32 cellular contexts compared by ENCODE assay signal in genomic region chr6:136964368-136964767, GRCh38. TPM values are rescaled to one million over a fixed set of nuclear protein-coding genes. Genes with fewer than 3 reads are reported as not detected.
"Had no signal": no experiment of that assay in that cellular context is flagged by ENCODE, and none has a peak within 500 bp of the region (broad histone marks: within the 10 kb centered on the region; RNA-seq: fewer than 3 reads in every experiment).

No MANE protein-coding gene starts in this region.

- H3K4me3 Mint-ChIP-seq: activated B cell treated with CpG ODN at 0.5 μM for 24 hours; activated CD8-positive, alpha-beta T cell treated with anti-CD3 and anti-CD28 coated beads for 36 hours; activated naive CD4-positive, alpha-beta T cell treated with anti-CD3 and anti-CD28 coated beads, Interleukin-2, amount 50 U/mL, for 24 hours; activated naive CD8-positive, alpha-beta T cell treated with anti-CD3 and anti-CD28 coated beads, Interleukin-2, amount 50 U/mL, for 24 hours; activated T-cell treated with anti-CD3 and anti-CD28 coated beads, Interleukin-2, amount 50 U/mL, for 4 hours; activated T-helper 17 cell treated with anti-CD3 and anti-CD28 coated beads, Interleukin-2, amount 50 U/mL, for 72 hours; mesothelial cell of epicardium; natural killer cell; neural progenitor cell; T-helper 1 cell treated with Interleukin-12 subunit alpha and Interleukin-12 subunit beta and Interleukin-4 antibody, amounts not matched to agents 30 μg/mL and 1 μg/mL, for 36 hours had no signal

- H3K36me3 Mint-ChIP-seq: activated naive CD4-positive, alpha-beta T cell treated with anti-CD3 and anti-CD28 coated beads, Interleukin-2, amount 50 U/mL, for 24 hours; mesothelial cell of epicardium; natural killer cell; neural progenitor cell had no signal

- H3K27ac ChIP-seq: epithelial cell of prostate, esophagus squamous epithelium, neural progenitor cell, right lobe of liver, testis, upper lobe of left lung, vagina had no signal

- H3K9me3 ChIP-seq: esophagus squamous epithelium, heart right ventricle, right lobe of liver, testis, upper lobe of left lung, vagina had no signal

- H3K27ac Mint-ChIP-seq: activated B cell treated with CpG ODN at 0.5 μM for 24 hours; activated CD8-positive, alpha-beta T cell treated with anti-CD3 and anti-CD28 coated beads for 36 hours; activated naive CD4-positive, alpha-beta T cell treated with anti-CD3 and anti-CD28 coated beads, Interleukin-2, amount 50 U/mL, for 24 hours; activated naive CD8-positive, alpha-beta T cell treated with anti-CD3 and anti-CD28 coated beads, Interleukin-2, amount 50 U/mL, for 24 hours; activated T-helper 17 cell treated with anti-CD3 and anti-CD28 coated beads, Interleukin-2, amount 50 U/mL, for 72 hours; mesothelial cell of epicardium; natural killer cell; neural progenitor cell; T-helper 1 cell treated with Interleukin-12 subunit alpha and Interleukin-12 subunit beta and Interleukin-4 antibody, amounts not matched to agents 30 μg/mL and 1 μg/mL, for 36 hours had no signal

- H3K9me3 Mint-ChIP-seq: activated B cell treated with CpG ODN at 0.5 μM for 24 hours; activated CD8-positive, alpha-beta T cell treated with anti-CD3 and anti-CD28 coated beads for 36 hours; activated naive CD4-positive, alpha-beta T cell treated with anti-CD3 and anti-CD28 coated beads, Interleukin-2, amount 50 U/mL, for 24 hours; activated naive CD8-positive, alpha-beta T cell treated with anti-CD3 and anti-CD28 coated beads, Interleukin-2, amount 50 U/mL, for 24 hours; activated T-cell treated with anti-CD3 and anti-CD28 coated beads, Interleukin-2, amount 50 U/mL, for 4 hours; activated T-helper 17 cell treated with anti-CD3 and anti-CD28 coated beads, Interleukin-2, amount 50 U/mL, for 72 hours; mesothelial cell of epicardium; natural killer cell; neural progenitor cell; T-helper 1 cell treated with Interleukin-12 subunit alpha and Interleukin-12 subunit beta and Interleukin-4 antibody, amounts not matched to agents 30 μg/mL and 1 μg/mL, for 36 hours had no signal

- H3K4me1 Mint-ChIP-seq: activated naive CD4-positive, alpha-beta T cell treated with anti-CD3 and anti-CD28 coated beads, Interleukin-2, amount 50 U/mL, for 24 hours; activated naive CD8-positive, alpha-beta T cell treated with anti-CD3 and anti-CD28 coated beads, Interleukin-2, amount 50 U/mL, for 24 hours; activated T-helper 17 cell treated with anti-CD3 and anti-CD28 coated beads, Interleukin-2, amount 50 U/mL, for 72 hours had no signal

- H3K27me3 ChIP-seq: neural progenitor cell, right lobe of liver, testis, upper lobe of left lung, vagina had no signal

- DNase-seq: activated B cell treated with CpG ODN at 0.5 μM for 24 hours; activated CD4-positive, alpha-beta T cell treated with anti-CD3 and anti-CD28 coated beads, Interleukin-2, amount 50 U/mL, for 1 hour; activated CD8-positive, alpha-beta T cell treated with anti-CD3 and anti-CD28 coated beads for 36 hours; activated naive CD8-positive, alpha-beta T cell treated with anti-CD3 and anti-CD28 coated beads, Interleukin-2, amount 50 U/mL, for 24 hours; activated T-cell treated with anti-CD3 and anti-CD28 coated beads, Interleukin-2, amount 50 U/mL, for 4 hours; amygdala; central memory CD4-positive, alpha-beta T cell; dermis blood vessel endothelial cell; effector CD4-positive, alpha-beta T cell; esophagus squamous epithelium; foreskin melanocyte; heart right ventricle; natural killer cell; occipital lobe; posterior cingulate gyrus; right lobe of liver; stimulated activated CD4-positive, alpha-beta T cell treated with anti-CD3 and anti-CD28 coated beads, Interleukin-12 subunit alpha, Interleukin-12 subunit beta, amount 100 ng/mL, for 4 hours; stimulated activated CD4-positive, alpha-beta T cell treated with anti-CD3 and anti-CD28 coated beads, Interleukin-4, amount 100 ng/mL, for 1 hour; stimulated activated naive CD8-positive, alpha-beta T cell treated with anti-CD3 and anti-CD28 coated beads, Interleukin-15, Interleukin-2, amounts not matched to agents 100 U/mL and 50 U/mL, for 24 hours; SW 1271; T1000; testis; upper lobe of left lung had no signal

- H3K4me1 ChIP-seq: testis, vagina had no signal

- H3K36me3 ChIP-seq: esophagus squamous epithelium, heart right ventricle, neural progenitor cell, right lobe of liver, upper lobe of left lung, vagina had no signal

- H3K4me3 ChIP-seq: esophagus squamous epithelium, heart right ventricle, neural progenitor cell, right lobe of liver, testis, upper lobe of left lung, vagina had no signal

RNA-seq across cellular contexts. Expression of gene SLC35D3, which starts 42.3 kb away (rescaled TPM):
- total RNA-seq: activated B cell treated with CpG ODN at 0.5 μM for 24 hours; activated CD8-positive, alpha-beta T cell treated with anti-CD3 and anti-CD28 coated beads for 36 hours; activated T-cell treated with anti-CD3 and anti-CD28 coated beads, Interleukin-2, amount 50 U/mL, for 4 hours; dermis blood vessel endothelial cell; esophagus squamous epithelium; glomerular endothelial cell; heart right ventricle; mesothelial cell of epicardium; occipital lobe; right lobe of liver; skeletal muscle tissue; testis; vagina had no signal
